Comparison of ENCODE assay signal across 1 cellular context in genomic region chr19:6752257-6753177, GRCh38.
TF ChIP-seq lines count a peak whose summit lies in the region.

No MANE protein-coding gene starts in this region.

TF ChIP-seq in WTC11, 78 proteins besides CTCF, POLR2A, EP300 and RAD21 (continued from another document):
- TF ChIP-seq AFF4 (CRISPR knock-in tag; IDR thresholded peaks at IDR 0.05; ENCODE audit: borderline replicate concordance) (no peak), GABPB1 (CRISPR knock-in tag; IDR thresholded peaks at IDR 0.05) (peak; percentile 51), OVOL2 (CRISPR knock-in tag; IDR thresholded peaks at IDR 0.05; ENCODE audit: borderline replicate concordance) (no peak), ZSCAN18 (CRISPR knock-in tag; IDR thresholded peaks at IDR 0.05) (no peak), ATF2 (CRISPR knock-in tag; IDR thresholded peaks at IDR 0.05; ENCODE audit: borderline replicate concordance, low read depth) (no peak), ZNF138 (CRISPR knock-in tag; conservative IDR thresholded peaks at IDR 0.05) (no peak), HMGA2 (CRISPR knock-in tag; IDR thresholded peaks at IDR 0.05) (no peak), JUN (CRISPR knock-in tag; IDR thresholded peaks at IDR 0.05) (no peak), NR1H2 (CRISPR knock-in tag; IDR thresholded peaks at IDR 0.05) (no peak), ZNF416 (CRISPR knock-in tag; IDR thresholded peaks at IDR 0.05) (no peak), ZNF423 (CRISPR knock-in tag; IDR thresholded peaks at IDR 0.05) (no peak), FOXK1 (CRISPR knock-in tag; IDR thresholded peaks at IDR 0.05) (no peak), ZNF425 (CRISPR knock-in tag; conservative IDR thresholded peaks at IDR 0.05) (no peak), SP1 (CRISPR knock-in tag; conservative IDR thresholded peaks at IDR 0.05) (no peak; the same call in 1 of the 2 replicates), ERG (CRISPR knock-in tag; IDR thresholded peaks at IDR 0.05) (no peak), ARID4B (CRISPR knock-in tag; IDR thresholded peaks at IDR 0.05; ENCODE audit: borderline replicate concordance) (no peak), ATF6 (CRISPR knock-in tag; IDR thresholded peaks at IDR 0.05) (no peak), ESRRA (CRISPR knock-in tag; IDR thresholded peaks at IDR 0.05; ENCODE audit: borderline replicate concordance) (no peak), RORB (CRISPR knock-in tag; IDR thresholded peaks at IDR 0.05) (no peak), PREB (CRISPR knock-in tag; IDR thresholded peaks at IDR 0.05; ENCODE audit: borderline replicate concordance) (no peak), E2F5 (CRISPR knock-in tag; IDR thresholded peaks at IDR 0.05) (no peak), ZNF219 (CRISPR knock-in tag; IDR thresholded peaks at IDR 0.05; ENCODE audit: borderline replicate concordance) (no peak), GTF2I (CRISPR knock-in tag; conservative IDR thresholded peaks at IDR 0.05) (no peak), ZNF396 (CRISPR knock-in tag; IDR thresholded peaks at IDR 0.05; ENCODE audit: borderline replicate concordance) (no peak), NR3C1 (CRISPR knock-in tag; conservative IDR thresholded peaks at IDR 0.05; ENCODE audit: low read depth) (0 out of 2 replicates have a peak, but pooled peaks have one; percentile 9), MXD4 (CRISPR knock-in tag; IDR thresholded peaks at IDR 0.05; ENCODE audit: borderline replicate concordance) (no peak), MYBL2 (CRISPR knock-in tag; IDR thresholded peaks at IDR 0.05) (0 out of 2 replicates have a peak, but pooled peaks have one; percentile 23), IRF1 (CRISPR knock-in tag; IDR thresholded peaks at IDR 0.05) (no peak)
